Comparison of ENCODE assay signal across 13 cellular contexts in genomic region chr11:118310271-118310670, GRCh38. TPM values are rescaled to one million over a fixed set of nuclear protein-coding genes. Genes with fewer than 3 reads are reported as not detected.
"Had no signal": no experiment of that assay in that cellular context is flagged by ENCODE, and none has a peak within 500 bp of the region (broad histone marks: within the 10 kb centered on the region; RNA-seq: fewer than 3 reads in every experiment).

No MANE protein-coding gene starts in this region.

- H3K4me3 Mint-ChIP-seq: activated T-cell treated with anti-CD3 and anti-CD28 coated beads, Interleukin-2, amount 50 U/mL, for 4 hours; naive B cell had no signal

- H3K27ac ChIP-seq: cardiac muscle cell, esophagus squamous epithelium, neutrophil, SK-N-MC, thyroid gland had no signal

- H3K36me3 ChIP-seq: cardiac muscle cell, esophagus squamous epithelium, neutrophil, thyroid gland had no signal

- H3K9me3 Mint-ChIP-seq: activated T-cell treated with anti-CD3 and anti-CD28 coated beads, Interleukin-2, amount 50 U/mL, for 4 hours; naive B cell had no signal

- H3K4me3 ChIP-seq: cardiac muscle cell, esophagus squamous epithelium, lung, SK-N-MC, thyroid gland had no signal

- H3K9me3 ChIP-seq: esophagus squamous epithelium, neutrophil, thyroid gland had no signal

- H3K36me3 Mint-ChIP-seq: naive B cell had no signal

- ATAC-seq: activated T-cell treated with anti-CD3 and anti-CD28 coated beads, Interleukin-2, amount 50 U/mL, for 4 hours; left cardiac atrium had no signal

- DNase-seq: activated T-cell treated with anti-CD3 and anti-CD28 coated beads, Interleukin-2, amount 50 U/mL, for 4 hours; esophagus squamous epithelium; foreskin fibroblast; left cardiac atrium; naive B cell; retina; stimulated activated CD4-positive, alpha-beta T cell treated with anti-CD3 and anti-CD28 coated beads, Interleukin-4, amount 100 ng/mL, for 4 hours; thyroid gland had no signal

RNA-seq across cellular contexts. Expression of gene CD3E, which starts 5.7 kb away (rescaled TPM):
- total RNA-seq: cardiac muscle cell, skeletal muscle tissue had no signal
- polyA plus RNA-seq: cardiac muscle cell had no signal

RNA-seq across cellular contexts. Expression of gene CD3D, which starts 32.2 kb away (rescaled TPM):
- total RNA-seq: cardiac muscle cell, skeletal muscle tissue had no signal
- polyA plus RNA-seq: cardiac muscle cell had no signal

RNA-seq across cellular contexts. Expression of gene CD3G, which starts 33.9 kb away (rescaled TPM):
- total RNA-seq: cardiac muscle cell had no signal
- polyA plus RNA-seq: cardiac muscle cell had no signal

RNA-seq across cellular contexts. Expression of gene MPZL2, which starts 46.2 kb away (rescaled TPM):
- total RNA-seq: cardiac muscle cell had no signal
